Comparison of ENCODE assay signal across 9 cellular contexts in the genomic region with DNA sequence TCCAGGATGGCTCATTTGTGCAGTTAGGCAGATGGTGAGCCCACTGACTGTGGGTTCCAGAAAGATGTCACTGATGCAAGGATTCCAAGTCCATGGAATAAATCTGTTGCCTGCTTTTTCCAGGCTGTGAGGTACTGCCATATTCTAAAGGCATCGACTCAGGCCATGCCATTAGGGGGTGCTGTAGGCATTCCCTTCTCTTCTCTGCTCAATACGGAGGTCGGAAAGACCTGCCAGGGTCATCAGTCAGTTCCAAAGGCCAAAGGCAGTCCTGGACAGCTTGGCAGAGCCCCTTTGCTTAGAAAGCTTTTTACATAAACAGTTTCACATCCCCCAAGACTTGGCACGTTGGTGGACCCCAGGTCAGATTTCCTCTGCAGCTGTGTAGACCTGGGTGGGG. TPM values are rescaled to one million over a fixed set of nuclear protein-coding genes. Genes with fewer than 3 reads are reported as not detected.
A peak's percentile ranks its signal among the peaks of the same experiment; 100 is the strongest.
DNase-seq lines count a peak whose midpoint lies in the region; ATAC-seq, FAIRE-seq and TF ChIP-seq lines count a peak whose summit lies in the region.
"Had no signal": no experiment of that assay in that cellular context is flagged by ENCODE, and none has a peak within 500 bp of the region (broad histone marks: within the 10 kb centered on the region; RNA-seq: fewer than 3 reads in every experiment).

No MANE protein-coding gene starts in this region.

- H3K4me3 Mint-ChIP-seq in activated naive CD8-positive, alpha-beta T cell treated with anti-CD3 and anti-CD28 coated beads, Interleukin-2, amount 10 ng/mL, durations not matched to agents 7 days and 5 days = no peak overlapping the region

- DNase-seq in AML-193 (lab: John Stamatoyannopoulos, UW) (peak; percentile 29 to 56), GM12891 (ENCODE audit: insufficient read length, low spot score) (peak; percentile 52), NCI-H460 (ENCODE audit: extremely low read depth, low read depth) (peak; percentile 40), heart left ventricle (peak in 4 of 5 donors; percentile 66 to 79 (median 74)), psoas muscle (peak; percentile 39 to 57), cerebellar nuclear complex (lab: John Stamatoyannopoulos, UW) (no peak)
- peak; percentile 37 for DNase-seq in activated naive CD8-positive, alpha-beta T cell treated with anti-CD3 and anti-CD28 coated beads, Interleukin-2, amount 10 ng/mL, durations not matched to agents 7 days and 5 days

- H3K36me3 Mint-ChIP-seq in activated naive CD8-positive, alpha-beta T cell treated with anti-CD3 and anti-CD28 coated beads, Interleukin-2, amount 10 ng/mL, durations not matched to agents 7 days and 5 days = no peaks in the 10 kb centered on the region

- TF ChIP-seq CTCF in heart left ventricle (IDR thresholded peaks at IDR 0.05) (peak; percentile 53 to 86 (median 78)), psoas muscle (IDR thresholded peaks at IDR 0.05) (peak; percentile 49)

- intact Hi-C loops in heart left ventricle (cut with DNase I) (loop anchor here (1.0 to 10.0 kb wide), 14 partner anchors 57 to 184 kb away; a partner anchor contains a TSS), psoas muscle (cut with DNase I) (loop anchor here in 1 of 2 donors (5.0 kb wide), 1 partner anchor 64 kb away; a partner anchor contains a TSS)

- H3K36me3 ChIP-seq in heart left ventricle (no peaks in the 10 kb centered on the region), psoas muscle (ENCODE audit: insufficient read depth in 1 of 2, low read depth in 1 of 2) (no peaks in the 10 kb centered on the region)

- peak; percentile 89 for FAIRE-seq in GM12891 (lab: Jason Lieb, UNC)

- H3K27me3 ChIP-seq in heart left ventricle = no peaks in the 10 kb centered on the region
- no peaks in the 10 kb centered on the region for H3K27me3 ChIP-seq in psoas muscle (ENCODE audit: insufficient read depth in 3 of 3, low read length in 2 of 3)

- H3K9me3 ChIP-seq in heart left ventricle (no peaks in the 10 kb centered on the region), psoas muscle (no peaks in the 10 kb centered on the region)

- peaks cover 10% of the 10 kb centered on the region for H3K4me1 Mint-ChIP-seq in activated naive CD8-positive, alpha-beta T cell treated with anti-CD3 and anti-CD28 coated beads, Interleukin-2, amount 10 ng/mL, durations not matched to agents 7 days and 5 days

- TF ChIP-seq POLR2A in GM12891 (IDR thresholded peaks at IDR 0.05; ENCODE audit: low read depth, low read length) = no peak
- TF ChIP-seq POLR2A in heart left ventricle (IDR thresholded peaks at IDR 0.05) = no peak

- peak; percentile 65 for ATAC-seq in activated naive CD8-positive, alpha-beta T cell treated with anti-CD3 and anti-CD28 coated beads, Interleukin-2, amount 10 ng/mL, durations not matched to agents 7 days and 5 days (ENCODE audit: low read depth)
- ATAC-seq in heart left ventricle (peak; percentile 68 to 89 (median 78)), psoas muscle (peak; percentile 51 to 79 (median 75)), HG02884 (IDR thresholded peaks at IDR 0.05; ENCODE audit: unreplicated experiment) (no peak)

- no peaks in the 10 kb centered on the region for H3K27me3 Mint-ChIP-seq in activated naive CD8-positive, alpha-beta T cell treated with anti-CD3 and anti-CD28 coated beads, Interleukin-2, amount 10 ng/mL, durations not matched to agents 7 days and 5 days

- peaks cover 5 to 54% (median 13%) of the 10 kb centered on the region in 12 donors for H3K4me1 ChIP-seq in heart left ventricle
- no peaks in the 10 kb centered on the region for H3K4me1 ChIP-seq in psoas muscle

- no peak overlapping the region for H3K27ac Mint-ChIP-seq in activated naive CD8-positive, alpha-beta T cell treated with anti-CD3 and anti-CD28 coated beads, Interleukin-2, amount 10 ng/mL, durations not matched to agents 7 days and 5 days

- POLR2A ChIA-PET in activated naive CD8-positive, alpha-beta T cell treated with anti-CD3 and anti-CD28 coated beads, Interleukin-2, amount 10 ng/mL, durations not matched to agents 7 days and 5 days (lab: Charles Lee) = interaction anchor here (1.3 kb wide), 1 partner anchor 176 kb away, joined by 3 read pairs; no protein-coding TSS in a partner anchor

- 3 to 9% (median 4%) methylated on average over 4 of the region's 4 CpGs for WGBS in heart left ventricle, 4 donors
- WGBS in psoas muscle, 3 donors = 5 to 7% (median 7%) methylated on average over 4 of the region's 4 CpGs

- H3K9me3 Mint-ChIP-seq in activated naive CD8-positive, alpha-beta T cell treated with anti-CD3 and anti-CD28 coated beads, Interleukin-2, amount 10 ng/mL, durations not matched to agents 7 days and 5 days = peaks cover 5% of the 10 kb centered on the region

- H3K27ac ChIP-seq in heart left ventricle (peak overlapping the region in 9 of 12 donors; percentile 8 to 64 (median 41)), psoas muscle (no peak overlapping the region)
- H3K27ac ChIP-seq: skin epidermis had no signal

- H3K4me3 ChIP-seq in heart left ventricle (no peak overlapping the region), psoas muscle (no peak overlapping the region)
- H3K4me3 ChIP-seq: skin epidermis had no signal

TF ChIP-seq in GM12891, 5 proteins besides CTCF, POLR2A, EP300 and RAD21:
- TF ChIP-seq POU2F2 (IDR thresholded peaks at IDR 0.05; ENCODE audit: low read depth, low read length) (no peak), PAX5 (IDR thresholded peaks at IDR 0.05; ENCODE audit: insufficient read depth, low read length, severe bottlenecking) (no peak), POLR2AphosphoS5 (IDR thresholded peaks at IDR 0.05; ENCODE audit: low read depth, low read length) (no peak), SPI1 (IDR thresholded peaks at IDR 0.05; ENCODE audit: low read depth, low read length) (no peak), TAF1 (IDR thresholded peaks at IDR 0.05; ENCODE audit: low read depth, low read length) (no peak)

RNA-seq across cellular contexts. Expression of a gene that starts 31.7 kb away (rescaled TPM):
- polyA plus RNA-seq in GM12891 (2012; ENCODE audit: low read depth, missing spikeins) = not detected
- total RNA-seq in NCI-H460 (2014; rRNA removed; shearing (Covaris generic)) = not detected in 2 replicates
- not detected in 2 replicates for polyA plus RNA-seq in NCI-H460 (2014; cell fraction: nucleus; rRNA removed)
- not detected for total RNA-seq in activated naive CD8-positive, alpha-beta T cell treated with anti-CD3 and anti-CD28 coated beads, Interleukin-2, amount 10 ng/mL, durations not matched to agents 7 days and 5 days
- total RNA-seq in heart left ventricle (under 1 TPM in 4 of 9 donors, not detected in 5; 0.15 to 0.68 (median 0.47) TPM), psoas muscle (not detected)
- polyA plus RNA-seq in heart left ventricle (under 1 TPM; 0.11 to 0.30 TPM), psoas muscle (not detected)

RNA-seq across cellular contexts. Expression of a gene that starts 47.3 kb away (rescaled TPM):
- not detected for polyA plus RNA-seq in GM12891 (2012; ENCODE audit: low read depth, missing spikeins)
- total RNA-seq in NCI-H460 (2014; rRNA removed; shearing (Covaris generic)) = 0.12 TPM in 1 of 2 replicates, not detected in the other
- polyA plus RNA-seq in NCI-H460 (2014; cell fraction: nucleus; rRNA removed) = not detected in 2 replicates
- total RNA-seq in activated naive CD8-positive, alpha-beta T cell treated with anti-CD3 and anti-CD28 coated beads, Interleukin-2, amount 10 ng/mL, durations not matched to agents 7 days and 5 days = not detected
- total RNA-seq in heart left ventricle (not detected), psoas muscle (not detected)
- polyA plus RNA-seq in heart left ventricle (not detected), psoas muscle (under 1 TPM in 1 of 3 donors, not detected in 2; 0.12 TPM)

Comparison
In these comparisons a context has a peak if more than half of its experiments do, and no peak if none do; other contexts are left out.
1. DNase-seq: peak in AML-193 (2 of 2), GM12891 (single experiment), NCI-H460 (single experiment), activated naive CD8-positive, alpha-beta T cell treated with anti-CD3 and anti-CD28 coated beads, Interleukin-2, amount 10 ng/mL, durations not matched to agents 7 days and 5 days (single experiment), heart left ventricle (4 of 5) and psoas muscle (2 of 2); none in cerebellar nuclear complex (0 of 2).